In genomic region chr20:48813446-48813747, GRCh38 we compare ENCODE assay signal across 18 cellular contexts.
"Had no signal": no experiment of that assay in that cellular context is flagged by ENCODE, and none has a peak within 500 bp of the region (broad histone marks: within the 10 kb centered on the region; RNA-seq: fewer than 3 reads in every experiment).

No MANE protein-coding gene starts in this region.

- DNase-seq: cerebellar nuclear complex; colonic mucosa; effector CD4-positive, alpha-beta T cell; gastrocnemius medialis; heart right ventricle; kidney glomerular epithelial cell; mammary epithelial cell; naive thymus-derived CD8-positive, alpha-beta T cell; pancreas; psoas muscle; retina; right lobe of liver; stimulated activated CD4-positive, alpha-beta T cell treated with anti-CD3 and anti-CD28 coated beads, Interleukin-4, amount 100 ng/mL, for 24 hours; transverse colon had no signal

- H3K27ac Mint-ChIP-seq: naive thymus-derived CD8-positive, alpha-beta T cell; stimulated activated memory B cell treated with anti-CD40 and anti-IgM and Interleukin-4, amounts not matched to agents 10 μg/mL and 1 μg/mL and 100 μg/mL, for 72 hours; stimulated activated naive CD8-positive, alpha-beta T cell treated with anti-CD3 and anti-CD28 coated beads, Interleukin-15, Interleukin-2, amounts not matched to agents 100 ng/mL and 50 ng/mL, for 24 hours had no signal

- H3K4me1 ChIP-seq: colonic mucosa, pancreas, psoas muscle had no signal

- H3K9me3 ChIP-seq: colonic mucosa, gastrocnemius medialis, pancreas, psoas muscle, right lobe of liver, thoracic aorta, transverse colon had no signal

- H3K27ac ChIP-seq: colonic mucosa, heart right ventricle, pancreas, psoas muscle, right lobe of liver, thoracic aorta, transverse colon had no signal

- H3K36me3 ChIP-seq: colonic mucosa, gastrocnemius medialis, pancreas, right lobe of liver, thoracic aorta, transverse colon had no signal

- H3K9me3 Mint-ChIP-seq: neural crest cell; stimulated activated memory B cell treated with anti-CD40 and anti-IgM and Interleukin-4, amounts not matched to agents 10 μg/mL and 1 μg/mL and 100 μg/mL, for 72 hours; stimulated activated naive CD8-positive, alpha-beta T cell treated with anti-CD3 and anti-CD28 coated beads, Interleukin-15, Interleukin-2, amounts not matched to agents 100 ng/mL and 50 ng/mL, for 24 hours had no signal

- H3K4me3 ChIP-seq: colonic mucosa, gastrocnemius medialis, heart right ventricle, pancreas, psoas muscle, right lobe of liver, thoracic aorta, transverse colon had no signal

- H3K4me3 Mint-ChIP-seq: naive thymus-derived CD8-positive, alpha-beta T cell; neural crest cell; stimulated activated memory B cell treated with anti-CD40 and anti-IgM and Interleukin-4, amounts not matched to agents 10 μg/mL and 1 μg/mL and 100 μg/mL, for 72 hours; stimulated activated naive CD8-positive, alpha-beta T cell treated with anti-CD3 and anti-CD28 coated beads, Interleukin-15, Interleukin-2, amounts not matched to agents 100 ng/mL and 50 ng/mL, for 24 hours had no signal

- H3K27me3 ChIP-seq: colonic mucosa, gastrocnemius medialis, heart right ventricle, pancreas, right lobe of liver, transverse colon had no signal

- H3K27me3 Mint-ChIP-seq: naive thymus-derived CD8-positive, alpha-beta T cell; stimulated activated memory B cell treated with anti-CD40 and anti-IgM and Interleukin-4, amounts not matched to agents 10 μg/mL and 1 μg/mL and 100 μg/mL, for 72 hours; stimulated activated naive CD8-positive, alpha-beta T cell treated with anti-CD3 and anti-CD28 coated beads, Interleukin-15, Interleukin-2, amounts not matched to agents 100 ng/mL and 50 ng/mL, for 24 hours had no signal
